In genomic region chr9:96486351-96487029, GRCh38 we compare ENCODE assay signal across 10 cellular contexts. TPM values are rescaled to one million over a fixed set of nuclear protein-coding genes. Genes with fewer than 3 reads are reported as not detected.
DNase-seq lines count a peak whose midpoint lies in the region; ATAC-seq and TF ChIP-seq lines count a peak whose summit lies in the region.
"Had no signal": no experiment of that assay in that cellular context is flagged by ENCODE, and none has a peak within 500 bp of the region (broad histone marks: within the 10 kb centered on the region; RNA-seq: fewer than 3 reads in every experiment).

No MANE protein-coding gene starts in this region.

- 14 to 20% (median 18%) methylated on average over 7 of the region's 7 CpGs for WGBS in psoas muscle, 3 donors

- H3K9me3 ChIP-seq in psoas muscle = no peaks in the 10 kb centered on the region

- no peaks in the 10 kb centered on the region for H3K27me3 ChIP-seq in psoas muscle (ENCODE audit: insufficient read depth in 3 of 3, low read length in 2 of 3)

- no peak for TF ChIP-seq CTCF in psoas muscle (IDR thresholded peaks at IDR 0.05)
- TF ChIP-seq CTCF in GM13977 (IDR thresholded peaks at IDR 0.05; ENCODE audit: extremely low read depth, insufficient read depth, missing control alignments) = no peak

- in situ Hi-C loops in GM13977 (cut with MboI; ENCODE audit: low pct_unique_long_range_greater_than_20kb, low sequenced_read_pairs, unreplicated experiment) = no loop called here

- peaks cover 16% of the 10 kb centered on the region for H3K4me1 ChIP-seq in psoas muscle

- peaks cover 0 to 50% of the 10 kb centered on the region in 2 donors for H3K36me3 ChIP-seq in psoas muscle (ENCODE audit: insufficient read depth in 1 of 2, low read depth in 1 of 2)

- peak overlapping the region; percentile 57 for H3K27ac ChIP-seq in psoas muscle

- intact Hi-C loops in Right ventricle myocardium inferior (cut with DNase I) = loop anchor here (5.0 kb wide), 1 partner anchor 76 kb away; no protein-coding TSS in a partner anchor
- intact Hi-C loops in psoas muscle (cut with DNase I) = no loop called here

- H3K4me3 ChIP-seq in psoas muscle = no peak overlapping the region

- DNase-seq in EH (ENCODE audit: low read depth) = peak; percentile 94
- peak; percentile 80 for DNase-seq in amniotic epithelial cell (ENCODE audit: low read depth)
- DNase-seq in Right ventricle myocardium inferior (ENCODE audit: missing footprints) = peak; percentile 88
- DNase-seq in psoas muscle = peak; percentile 53 to 79
- no peak for DNase-seq in CD1c-positive myeloid dendritic cell (ENCODE audit: extremely low spot score)
- no peak for DNase-seq in GM13977 (ENCODE audit: low spot score)
- no peak for DNase-seq in activated CD8-positive, alpha-beta memory T cell treated with anti-CD3 and anti-CD28 coated beads, Interleukin-2, amount 50 U/mL, for 4 hours
- DNase-seq: activated CD4-positive, alpha-beta T cell treated with anti-CD3 and anti-CD28 coated beads for 48 hours; NCI-H526 had no signal

- ATAC-seq in Right ventricle myocardium inferior = peak; percentile 87
- peak; percentile 74 to 95 (median 91) for ATAC-seq in psoas muscle
- no peak for ATAC-seq in GM18868 (IDR thresholded peaks at IDR 0.05; ENCODE audit: unreplicated experiment)

RNA-seq across cellular contexts. Expression of gene HABP4, which starts 36.5 kb away (rescaled TPM):
- total RNA-seq in Right ventricle myocardium inferior = 25.8 TPM
- total RNA-seq in psoas muscle = 10 to 100 TPM in 2 of 4 donors, 1 to 10 TPM in 2; 6.4 to 14.4 (median 10.0) TPM
- polyA plus RNA-seq in psoas muscle = 10 to 100 TPM in 1 of 3 donors, 1 to 10 TPM in 2; 8.7 to 13.6 (median 9.3) TPM

Comparison
In these comparisons a context has a peak if more than half of its experiments do, and no peak if none do; other contexts are left out.
1. DNase-seq: peak in EH (single experiment), amniotic epithelial cell (single experiment), Right ventricle myocardium inferior (single experiment) and psoas muscle (2 of 2); none in CD1c-positive myeloid dendritic cell (single experiment), GM13977 (single experiment) and activated CD8-positive, alpha-beta memory T cell treated with anti-CD3 and anti-CD28 coated beads, Interleukin-2, amount 50 U/mL, for 4 hours (single experiment).